ENCODE assay signal across 1 cellular context in the genomic region with DNA sequence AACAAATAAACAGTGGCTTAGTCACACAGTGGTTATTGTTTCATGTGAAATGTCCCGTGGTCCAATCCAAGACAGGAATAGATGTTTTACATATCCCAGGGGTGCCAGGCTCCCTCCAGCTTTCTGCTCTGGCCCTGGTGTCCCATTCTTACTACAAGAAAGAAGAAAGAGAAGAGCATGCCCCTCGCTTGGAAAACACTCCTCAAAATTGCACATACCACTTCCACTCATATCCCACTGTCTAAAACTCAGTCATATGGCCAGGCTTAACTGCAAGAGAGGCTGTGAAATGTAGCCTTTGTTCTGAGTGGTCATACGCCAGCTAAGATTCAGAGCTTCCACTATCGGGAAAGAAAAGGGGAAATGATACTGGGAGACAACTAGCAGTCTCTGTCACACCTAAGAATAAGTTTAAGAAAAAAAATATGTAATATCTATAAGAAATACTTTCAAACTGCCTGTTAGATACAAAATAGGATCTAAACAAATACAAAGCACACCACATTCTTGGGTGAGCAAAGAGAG.
TF ChIP-seq lines count a peak whose summit lies in the region.

No MANE protein-coding gene starts in this region.

TF ChIP-seq in WTC11, 78 proteins besides CTCF, POLR2A, EP300 and RAD21 (continued from another document):
- TF ChIP-seq TCF7 (CRISPR knock-in tag; IDR thresholded peaks at IDR 0.05; ENCODE audit: low read depth): no peak
- TF ChIP-seq, protein P1, sequence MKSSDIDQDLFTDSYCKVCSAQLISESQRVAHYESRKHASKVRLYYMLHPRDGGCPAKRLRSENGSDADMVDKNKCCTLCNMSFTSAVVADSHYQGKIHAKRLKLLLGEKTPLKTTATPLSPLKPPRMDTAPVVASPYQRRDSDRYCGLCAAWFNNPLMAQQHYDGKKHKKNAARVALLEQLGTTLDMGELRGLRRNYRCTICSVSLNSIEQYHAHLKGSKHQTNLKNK (CRISPR knock-in tag; IDR thresholded peaks at IDR 0.05): no peak
- TF ChIP-seq, protein P2, sequence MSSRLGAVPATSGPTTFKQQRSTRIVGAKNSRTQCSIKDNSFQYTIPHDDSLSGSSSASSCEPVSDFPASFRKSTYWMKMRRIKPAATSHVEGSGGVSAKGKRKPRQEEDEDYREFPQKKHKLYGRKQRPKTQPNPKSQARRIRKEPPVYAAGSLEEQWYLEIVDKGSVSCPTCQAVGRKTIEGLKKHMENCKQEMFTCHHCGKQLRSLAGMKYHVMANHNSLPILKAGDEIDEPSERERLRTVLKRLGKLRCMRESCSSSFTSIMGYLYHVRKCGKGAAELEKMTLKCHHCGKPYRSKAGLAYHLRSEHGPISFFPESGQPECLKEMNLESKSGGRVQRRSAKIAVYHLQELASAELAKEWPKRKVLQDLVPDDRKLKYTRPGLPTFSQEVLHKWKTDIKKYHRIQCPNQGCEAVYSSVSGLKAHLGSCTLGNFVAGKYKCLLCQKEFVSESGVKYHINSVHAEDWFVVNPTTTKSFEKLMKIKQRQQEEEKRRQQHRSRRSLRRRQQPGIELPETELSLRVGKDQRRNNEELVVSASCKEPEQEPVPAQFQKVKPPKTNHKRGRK (CRISPR knock-in tag; IDR thresholded peaks at IDR 0.05; ENCODE audit: borderline replicate concordance): no peak
- TF ChIP-seq ZNF317 (CRISPR knock-in tag; IDR thresholded peaks at IDR 0.05; ENCODE audit: borderline replicate concordance, low read depth): no peak
- TF ChIP-seq ZNF396 (CRISPR knock-in tag; IDR thresholded peaks at IDR 0.05; ENCODE audit: borderline replicate concordance): no peak
